ENCODE assay signal across 15 cellular contexts in the genomic region with DNA sequence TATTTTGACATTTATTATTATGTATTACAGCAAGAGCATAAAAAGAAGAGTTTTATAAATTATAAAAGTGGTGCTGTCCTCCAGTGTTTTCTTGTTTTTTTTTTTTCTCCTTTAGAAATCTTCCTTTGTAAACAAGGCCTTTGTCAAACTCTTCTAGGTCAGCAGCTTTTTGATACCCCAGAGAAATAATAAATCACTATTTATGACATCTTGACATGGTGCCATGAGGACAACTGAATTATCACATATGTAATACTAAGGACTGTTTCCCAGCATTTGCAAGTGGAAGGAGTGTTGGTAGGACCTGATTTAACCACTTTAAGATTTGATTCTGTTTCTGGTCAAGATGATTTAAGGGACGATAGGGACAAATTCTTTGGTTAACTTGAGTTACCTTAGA. TPM values are rescaled to one million over a fixed set of nuclear protein-coding genes. Genes with fewer than 3 reads are reported as not detected.
DNase-seq lines count a peak whose midpoint lies in the region; ATAC-seq and TF ChIP-seq lines count a peak whose summit lies in the region.
"Had no signal": no experiment of that assay in that cellular context is flagged by ENCODE, and none has a peak within 500 bp of the region (broad histone marks: within the 10 kb centered on the region; RNA-seq: fewer than 3 reads in every experiment).

No MANE protein-coding gene starts in this region.

- H3F3A ChIP-seq in Loucy (ENCODE audit: low read depth) = peaks cover 26% of the 10 kb centered on the region

- ATAC-seq in activated CD8-positive, alpha-beta memory T cell treated with anti-CD3 and anti-CD28 coated beads, Interleukin-2, amount 10 ng/mL, durations not matched to agents 7 days and 5 days = no peak
- no peak for ATAC-seq in stimulated activated naive B cell treated with anti-CD40 and anti-IgM and Interleukin-4, amounts not matched to agents 10 μg/mL and 1 μg/mL and 100 μg/mL, for 72 hours (replicated peaks)
- no peak for ATAC-seq in HG03342 (IDR thresholded peaks at IDR 0.05; ENCODE audit: unreplicated experiment)
- no peak for ATAC-seq in GM21423 (IDR thresholded peaks at IDR 0.05; ENCODE audit: unreplicated experiment)
- ATAC-seq: HCT116 had no signal

- H3K36me3 ChIP-seq in Loucy (ENCODE audit: insufficient read depth, low read length) (no peaks in the 10 kb centered on the region), WERI-Rb-1 (peaks cover 5% of the 10 kb centered on the region; the same call in 1 of the 2 replicates)
- H3K36me3 ChIP-seq: brain microvascular endothelial cell had no signal

- H3K9me3 Mint-ChIP-seq in activated CD8-positive, alpha-beta memory T cell treated with anti-CD3 and anti-CD28 coated beads, Interleukin-2, amount 10 ng/mL, durations not matched to agents 7 days and 5 days (ENCODE audit: low read depth) = no peaks in the 10 kb centered on the region
- H3K9me3 Mint-ChIP-seq in chondrocyte (ENCODE audit: low read depth) = no peaks in the 10 kb centered on the region
- H3K9me3 Mint-ChIP-seq in stimulated activated naive B cell treated with anti-CD40 and anti-IgM and Interleukin-4, amounts not matched to agents 10 μg/mL and 1 μg/mL and 100 μg/mL, for 72 hours = no peaks in the 10 kb centered on the region

- H3K4me1 Mint-ChIP-seq in activated CD8-positive, alpha-beta memory T cell treated with anti-CD3 and anti-CD28 coated beads, Interleukin-2, amount 10 ng/mL, durations not matched to agents 7 days and 5 days = peaks cover 60% of the 10 kb centered on the region
- H3K4me1 Mint-ChIP-seq in chondrocyte (ENCODE audit: low read depth) = peaks cover 55% of the 10 kb centered on the region
- H3K4me1 Mint-ChIP-seq in stimulated activated naive B cell treated with anti-CD40 and anti-IgM and Interleukin-4, amounts not matched to agents 10 μg/mL and 1 μg/mL and 100 μg/mL, for 72 hours = peaks cover 38 to 54% of the 10 kb centered on the region in 2 donors

- H3K4me3 Mint-ChIP-seq in activated CD8-positive, alpha-beta memory T cell treated with anti-CD3 and anti-CD28 coated beads, Interleukin-2, amount 10 ng/mL, durations not matched to agents 7 days and 5 days = peak overlapping the region; percentile 64
- H3K4me3 Mint-ChIP-seq in chondrocyte (ENCODE audit: unreplicated experiment) = peak overlapping the region; percentile 27
- peak overlapping the region; percentile 46 to 48 for H3K4me3 Mint-ChIP-seq in stimulated activated naive B cell treated with anti-CD40 and anti-IgM and Interleukin-4, amounts not matched to agents 10 μg/mL and 1 μg/mL and 100 μg/mL, for 72 hours

- H3K27ac ChIP-seq in WERI-Rb-1 = no peak overlapping the region
- H3K27ac ChIP-seq: brain microvascular endothelial cell, epithelial cell of prostate had no signal

- no peaks in the 10 kb centered on the region for H3K9me3 ChIP-seq in Loucy (ENCODE audit: insufficient read depth, low read depth, low read length)
- H3K9me3 ChIP-seq in WERI-Rb-1 (ENCODE audit: severe bottlenecking) = peaks cover 2% of the 10 kb centered on the region

- H3K4me3 ChIP-seq in Loucy (ENCODE audit: low read length, poor library complexity, severe bottlenecking) = peak overlapping the region; percentile 96
- H3K4me3 ChIP-seq in WERI-Rb-1 (ENCODE audit: low read depth, low read length) = no peak overlapping the region

- H3K27me3 ChIP-seq in Loucy (ENCODE audit: insufficient read depth, low read length, poor library complexity, severe bottlenecking) = no peaks in the 10 kb centered on the region
- no peaks in the 10 kb centered on the region for H3K27me3 ChIP-seq in WERI-Rb-1 (ENCODE audit: insufficient read depth, low read depth, severe bottlenecking)
- H3K27me3 ChIP-seq: brain microvascular endothelial cell had no signal

- H3K27ac Mint-ChIP-seq in activated CD8-positive, alpha-beta memory T cell treated with anti-CD3 and anti-CD28 coated beads, Interleukin-2, amount 10 ng/mL, durations not matched to agents 7 days and 5 days = peak overlapping the region; percentile 80
- peak overlapping the region; percentile 51 for H3K27ac Mint-ChIP-seq in chondrocyte (ENCODE audit: unreplicated experiment)
- peak overlapping the region; percentile 31 for H3K27ac Mint-ChIP-seq in stimulated activated naive B cell treated with anti-CD40 and anti-IgM and Interleukin-4, amounts not matched to agents 10 μg/mL and 1 μg/mL and 100 μg/mL, for 72 hours

- peak overlapping the region; percentile 94 for H3K4me2 ChIP-seq in Loucy (ENCODE audit: low read depth, low read length, poor library complexity, severe bottlenecking)

- H4K20me1 ChIP-seq in Loucy (ENCODE audit: insufficient read depth, low read length, poor library complexity, severe bottlenecking) = peaks cover 65% of the 10 kb centered on the region

- H2AFZ ChIP-seq in Loucy (ENCODE audit: low read length) = no peak overlapping the region

- no peaks in the 10 kb centered on the region for H3K9me2 ChIP-seq in Loucy (replicated peaks; ENCODE audit: low read depth, low read length)

- CTCF ChIA-PET in activated CD8-positive, alpha-beta memory T cell treated with anti-CD3 and anti-CD28 coated beads, Interleukin-2, amount 10 ng/mL, durations not matched to agents 7 days and 5 days (lab: Charles Lee) = interaction anchor here (2.1 kb wide), 1 partner anchor 34 kb away, joined by 7 read pairs; no protein-coding TSS in a partner anchor

- H3K27me3 Mint-ChIP-seq in activated CD8-positive, alpha-beta memory T cell treated with anti-CD3 and anti-CD28 coated beads, Interleukin-2, amount 10 ng/mL, durations not matched to agents 7 days and 5 days = no peaks in the 10 kb centered on the region
- no peaks in the 10 kb centered on the region for H3K27me3 Mint-ChIP-seq in chondrocyte (ENCODE audit: low read depth)
- H3K27me3 Mint-ChIP-seq in stimulated activated naive B cell treated with anti-CD40 and anti-IgM and Interleukin-4, amounts not matched to agents 10 μg/mL and 1 μg/mL and 100 μg/mL, for 72 hours = no peaks in the 10 kb centered on the region

- TF ChIP-seq CTCF in Loucy (conservative IDR thresholded peaks at IDR 0.05; ENCODE audit: low read length) (no peak), chondrocyte (IDR thresholded peaks at IDR 0.05) (no peak), WERI-Rb-1 (IDR thresholded peaks at IDR 0.05; ENCODE audit: low read depth, low read length) (no peak)

- H3K9ac ChIP-seq in Loucy (ENCODE audit: low read depth, low read length, poor library complexity, severe bottlenecking) = no peak overlapping the region

- DNase-seq in activated CD8-positive, alpha-beta memory T cell treated with anti-CD3 and anti-CD28 coated beads, Interleukin-2, amount 10 ng/mL, durations not matched to agents 7 days and 5 days = no peak
- DNase-seq in activated CD8-positive, alpha-beta memory T cell treated with anti-CD3 and anti-CD28 coated beads, Interleukin-2, amount 50 U/mL, for 48 hours = no peak
- DNase-seq in chondrocyte (ENCODE audit: low spot score) (no peak), WERI-Rb-1 (no peak)
- DNase-seq in stimulated activated naive B cell treated with anti-CD40 and anti-IgM and Interleukin-4, amounts not matched to agents 10 μg/mL and 1 μg/mL and 100 μg/mL, for 72 hours = no peak
- DNase-seq: ACHN, brain microvascular endothelial cell, midbrain, NCI-H2029 treated with DMSO at 0.1 percent for 48 hours, SW 1271 had no signal

- H3K79me2 ChIP-seq in Loucy (ENCODE audit: insufficient read depth, low read length) = peaks cover 74% of the 10 kb centered on the region

- peaks cover 66% of the 10 kb centered on the region for H3K4me1 ChIP-seq in Loucy (ENCODE audit: insufficient read depth, low read length, poor library complexity, severe bottlenecking)

- H3K36me3 Mint-ChIP-seq in activated CD8-positive, alpha-beta memory T cell treated with anti-CD3 and anti-CD28 coated beads, Interleukin-2, amount 10 ng/mL, durations not matched to agents 7 days and 5 days = peaks cover 17% of the 10 kb centered on the region
- no peaks in the 10 kb centered on the region for H3K36me3 Mint-ChIP-seq in chondrocyte (ENCODE audit: low read depth)
- peaks cover 7 to 12% of the 10 kb centered on the region in 2 donors for H3K36me3 Mint-ChIP-seq in stimulated activated naive B cell treated with anti-CD40 and anti-IgM and Interleukin-4, amounts not matched to agents 10 μg/mL and 1 μg/mL and 100 μg/mL, for 72 hours

RNA-seq across cellular contexts. Expression of a gene that starts 4.6 kb away (rescaled TPM):
- 100 to 1,000 TPM; 168 to 188 TPM for total RNA-seq in activated CD8-positive, alpha-beta memory T cell treated with anti-CD3 and anti-CD28 coated beads, Interleukin-2, amount 10 ng/mL, durations not matched to agents 7 days and 5 days
- total RNA-seq in chondrocyte = 82.5 to 158 TPM (median 95.1 TPM) in 3 replicates
